Comparison of ENCODE assay signal across 8 cellular contexts in genomic region chr3:184812845-184813157, GRCh38. TPM values are rescaled to one million over a fixed set of nuclear protein-coding genes. Genes with fewer than 3 reads are reported as not detected.
A peak's percentile ranks its signal among the peaks of the same experiment; 100 is the strongest.
DNase-seq lines count a peak whose midpoint lies in the region; ATAC-seq and TF ChIP-seq lines count a peak whose summit lies in the region.

No MANE protein-coding gene starts in this region.

- no peaks in the 10 kb centered on the region for H3K9me3 ChIP-seq in CD8-positive, alpha-beta T cell (ENCODE audit: low read length)
- H3K9me3 ChIP-seq in NT2/D1 (ENCODE audit: insufficient read depth, low read length): no peaks in the 10 kb centered on the region
- H3K9me3 ChIP-seq in endodermal cell (ENCODE audit: control insufficient read depth, low read length): no peaks in the 10 kb centered on the region

- TF ChIP-seq CTCF in CD8-positive, alpha-beta T cell (IDR thresholded peaks at IDR 0.05): no peak
- no peak for TF ChIP-seq CTCF in endodermal cell (conservative IDR thresholded peaks at IDR 0.05)
- no peak for TF ChIP-seq CTCF in omental fat pad (IDR thresholded peaks at IDR 0.05)

- no peaks in the 10 kb centered on the region for H3K27me3 Mint-ChIP-seq in CD8-positive, alpha-beta T cell (ENCODE audit: low read depth)
- no peaks in the 10 kb centered on the region for H3K27me3 Mint-ChIP-seq in endodermal cell (ENCODE audit: insufficient read depth)

- peaks cover 19% of the 10 kb centered on the region for H3K36me3 Mint-ChIP-seq in CD8-positive, alpha-beta T cell
- peaks cover 1% of the 10 kb centered on the region for H3K36me3 Mint-ChIP-seq in endodermal cell (ENCODE audit: low read depth)

- intact Hi-C loops in CD8-positive, alpha-beta T cell (cut with DNase I, micrococcal nuclease): loop anchor here (1.0 to 10.0 kb wide), 13 partner anchors 16 to 1992 kb away; partner anchors contain the start of genes EEF1AKMT4 (in 2 of the 2), ABCC5 (in 1 of the 2), ABCF3 (in 1 of the 2) and ALG3 (in 1 of the 2)
- intact Hi-C loops in sciatic nerve (cut with DNase I): no loop called here

- H3K4me1 Mint-ChIP-seq in CD8-positive, alpha-beta T cell (ENCODE audit: low read depth): peaks cover 57% of the 10 kb centered on the region
- peaks cover 18% of the 10 kb centered on the region for H3K4me1 Mint-ChIP-seq in endodermal cell

- CTCF ChIA-PET in CD8-positive, alpha-beta T cell (lab: Charles Lee): interaction anchor here (0.8 to 4.5 kb wide), 3 partner anchors 9 to 252 kb away, joined by 3 to 26 read pairs (median 3); no protein-coding TSS in a partner anchor

- peak overlapping the region; percentile 87 for H3K9ac ChIP-seq in NT2/D1 (ENCODE audit: insufficient read length, low read depth)
- H3K9ac ChIP-seq in endodermal cell (ENCODE audit: extremely low read depth, low read length, poor library complexity, severe bottlenecking): peak overlapping the region; percentile 57

- H3K27ac ChIP-seq in CD8-positive, alpha-beta T cell (ENCODE audit: low read depth, low read length): peak overlapping the region; percentile 82
- H3K27ac ChIP-seq in endodermal cell (ENCODE audit: low read depth, low read length): no peak overlapping the region

- H3K9me3 Mint-ChIP-seq in CD8-positive, alpha-beta T cell: no peaks in the 10 kb centered on the region
- no peaks in the 10 kb centered on the region for H3K9me3 Mint-ChIP-seq in endodermal cell

- WGBS in endodermal cell (ENCODE audit: insufficient coverage in 1 of 2, insufficient read length in 1 of 2), 2 experiments: 20 to 45% methylated on average over 1 to 7 of the region's 7 CpGs

- peak overlapping the region; percentile 99 for H3K27ac Mint-ChIP-seq in CD8-positive, alpha-beta T cell
- no peak overlapping the region for H3K27ac Mint-ChIP-seq in endodermal cell

- peaks cover 46% of the 10 kb centered on the region for H3K4me1 ChIP-seq in CD8-positive, alpha-beta T cell (ENCODE audit: insufficient read depth, low read length)
- peaks cover 2% of the 10 kb centered on the region for H3K4me1 ChIP-seq in NT2/D1 (ENCODE audit: insufficient read depth, insufficient read length)
- H3K4me1 ChIP-seq in endodermal cell (ENCODE audit: control insufficient read depth, insufficient read depth, low read length): peaks cover 3% of the 10 kb centered on the region

- peak in 1 of 7 experiments; percentile 19 for DNase-seq in CD8-positive, alpha-beta T cell
- DNase-seq in NT2/D1 (ENCODE audit: low read depth, low spot score) (no peak), endodermal cell (no peak), omental fat pad (ENCODE audit: low spot score) (no peak), ecto neural progenitor cell (ENCODE audit: low spot score) (no peak), sciatic nerve (ENCODE audit: low spot score) (no peak)
- DNase-seq in stimulated activated CD4-positive, alpha-beta T cell treated with anti-CD3 and anti-CD28 coated beads, Interleukin-4, amount 100 ng/mL, for 4 hours: no peak

- H3K4me3 Mint-ChIP-seq in CD8-positive, alpha-beta T cell: peak overlapping the region; percentile 99
- peak overlapping the region; percentile 88 for H3K4me3 Mint-ChIP-seq in endodermal cell

- POLR2A ChIA-PET in CD8-positive, alpha-beta T cell (lab: Charles Lee): no interaction called here

- peak overlapping the region; percentile 64 for H3K4me3 ChIP-seq in CD8-positive, alpha-beta T cell (ENCODE audit: low read depth, low read length)
- peak overlapping the region; percentile 90 for H3K4me3 ChIP-seq in NT2/D1 (ENCODE audit: insufficient read length, low read depth)
- H3K4me3 ChIP-seq in endodermal cell (ENCODE audit: low read length): peak overlapping the region; percentile 96

- no peak for ATAC-seq in CD8-positive, alpha-beta T cell
- ATAC-seq in omental fat pad (ENCODE audit: low FRiP score): peak; percentile 9
- ATAC-seq in HG03025 (IDR thresholded peaks at IDR 0.05; ENCODE audit: low FRiP score, unreplicated experiment): no peak
- ATAC-seq in sciatic nerve: no peak

- H3K36me3 ChIP-seq in CD8-positive, alpha-beta T cell (ENCODE audit: insufficient read depth, low read length): no peaks in the 10 kb centered on the region
- H3K36me3 ChIP-seq in NT2/D1 (ENCODE audit: insufficient read depth, insufficient read length, low read length) (peaks cover 2% of the 10 kb centered on the region), endodermal cell (ENCODE audit: control insufficient read depth, insufficient read depth, low read length) (peaks cover 7% of the 10 kb centered on the region)

- no peaks in the 10 kb centered on the region for H3K27me3 ChIP-seq in CD8-positive, alpha-beta T cell (ENCODE audit: insufficient read depth, low read length)
- H3K27me3 ChIP-seq in NT2/D1 (ENCODE audit: insufficient read depth, insufficient read length) (peaks cover 14% of the 10 kb centered on the region), endodermal cell (ENCODE audit: control insufficient read depth, insufficient read depth, low read length, poor library complexity, severe bottlenecking) (no peaks in the 10 kb centered on the region)

RNA-seq across cellular contexts. Expression of gene VPS8, which starts 0.8 kb away (rescaled TPM):
- 10 to 100 TPM; 61.4 to 65.0 TPM for total RNA-seq in CD8-positive, alpha-beta T cell
- total RNA-seq in endodermal cell (10 to 100 TPM; 49.7 to 70.0 TPM), omental fat pad (10 to 100 TPM; 32.5 to 63.7 (median 45.6) TPM), sciatic nerve (86.4 TPM)
- 29.2 TPM for polyA plus RNA-seq in endodermal cell (2013, experiment 1 of 2)
- 33.5 TPM for polyA plus RNA-seq in endodermal cell (2013, experiment 2 of 2)
